In the genomic region with DNA sequence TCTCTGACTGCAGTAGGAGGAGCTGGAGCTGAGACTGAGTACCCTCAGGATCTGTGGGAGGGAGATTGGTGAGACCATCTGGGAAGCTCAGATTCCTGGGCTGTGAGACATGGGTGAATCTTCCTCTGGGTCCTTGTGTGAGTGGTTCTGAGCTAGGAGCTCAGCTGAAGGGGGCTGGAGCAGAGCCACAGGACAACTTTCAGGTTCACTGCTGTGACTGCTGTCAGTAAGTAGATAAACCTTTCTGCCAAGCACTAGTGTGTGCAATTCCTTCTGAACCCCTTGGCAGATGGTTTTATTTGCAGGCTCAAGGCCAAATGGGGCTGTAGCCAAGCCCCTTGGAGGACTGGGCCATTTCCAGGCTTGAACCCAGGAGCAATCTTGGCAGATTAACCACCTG, we compare ENCODE assay signal across 21 cellular contexts. TPM values are rescaled to one million over a fixed set of nuclear protein-coding genes. Genes with fewer than 3 reads are reported as not detected.
"Had no signal": no experiment of that assay in that cellular context is flagged by ENCODE, and none has a peak within 500 bp of the region (broad histone marks: within the 10 kb centered on the region; RNA-seq: fewer than 3 reads in every experiment).

No MANE protein-coding gene starts in this region.

- H3K4me1 ChIP-seq: colonic mucosa, stomach, upper lobe of left lung had no signal

- DNase-seq: activated CD4-positive, alpha-beta T cell treated with anti-CD3 and anti-CD28 coated beads for 48 hours; activated CD4-positive, CD25-positive, alpha-beta regulatory T cell; activated CD8-positive, alpha-beta memory T cell treated with anti-CD3 and anti-CD28 coated beads, Interleukin-2, amount 50 U/mL, for 4 hours; activated effector memory CD4-positive, alpha-beta T cell treated with Interleukin-2 at 50 U/mL for 16 hours; activated naive CD4-positive, alpha-beta T cell treated with anti-CD3 and anti-CD28 coated beads, Interleukin-2, amount 10 ng/mL, durations not matched to agents 7 days and 5 days; activated T-cell treated with anti-CD3 and anti-CD28 coated beads, Interleukin-2, amount 50 U/mL, for 4 hours; aorta; brain microvascular endothelial cell; central memory CD4-positive, alpha-beta T cell; colonic mucosa; hypothalamus; islet precursor cell; natural killer cell; ovary; stimulated activated CD4-positive, alpha-beta T cell treated with anti-CD3 and anti-CD28 coated beads, Interleukin-4, amount 100 ng/mL, for 1 hour; stomach; upper lobe of left lung had no signal

- ATAC-seq: activated T-cell treated with anti-CD3 and anti-CD28 coated beads, Interleukin-2, amount 50 U/mL, for 4 hours; natural killer cell; sciatic nerve had no signal

- H3K9me3 ChIP-seq: colonic mucosa, ovary had no signal

- H3K4me3 ChIP-seq: colonic mucosa, lung, ovary, smooth muscle cell, stomach, upper lobe of left lung had no signal

- H3K36me3 ChIP-seq: brain microvascular endothelial cell, colonic mucosa, ovary, stomach, upper lobe of left lung had no signal

- H3K27me3 ChIP-seq: brain microvascular endothelial cell, colonic mucosa, ovary, stomach, upper lobe of left lung had no signal

- H3K27ac ChIP-seq: brain microvascular endothelial cell, colonic mucosa, ovary, stomach, upper lobe of left lung had no signal

RNA-seq across cellular contexts. Expression of gene SNAP91, which starts 49.6 kb away (rescaled TPM):
- total RNA-seq: activated T-cell treated with anti-CD3 and anti-CD28 coated beads, Interleukin-2, amount 50 U/mL, for 4 hours; epithelial cell of proximal tubule; natural killer cell; smooth muscle cell had no signal
- polyA plus RNA-seq: smooth muscle cell had no signal
